Comparison of ENCODE assay signal across 23 cellular contexts in genomic region chr2:238669581-238670340, GRCh38.
DNase-seq lines count a peak whose midpoint lies in the region; ATAC-seq, FAIRE-seq and TF ChIP-seq lines count a peak whose summit lies in the region.
"Had no signal": no experiment of that assay in that cellular context is flagged by ENCODE, and none has a peak within 500 bp of the region (broad histone marks: within the 10 kb centered on the region; RNA-seq: fewer than 3 reads in every experiment).

No MANE protein-coding gene starts in this region.

- H3K9me3 ChIP-seq in pancreas (no peaks in the 10 kb centered on the region), small intestine (ENCODE audit: control insufficient read depth, low read depth) (no peaks in the 10 kb centered on the region)
- H3K9me3 ChIP-seq: esophagus squamous epithelium, lower lobe of right lung, neutrophil had no signal

- DNase-seq in activated CD8-positive, alpha-beta T cell treated with anti-CD3 and anti-CD28 coated beads for 36 hours: peak; percentile 24
- DNase-seq in activated CD8-positive, alpha-beta T cell treated with anti-CD3 and anti-CD28 coated beads, Interleukin-2, amount 10 ng/mL, durations not matched to agents 7 days and 5 days: no peak
- DNase-seq in M059J (ENCODE audit: low read depth) (peak; percentile 4), iris pigment epithelial cell (ENCODE audit: low read depth) (peak; percentile 28), pancreas (no peak), small intestine (no peak)
- DNase-seq: activated naive CD4-positive, alpha-beta T cell treated with Interleukin-2 at 50 U/mL for 16 hours; CD8-positive, alpha-beta memory T cell; DMS79; effector memory CD4-positive, alpha-beta T cell; esophagus squamous epithelium; immature natural killer cell; lower lobe of right lung; NCI-H1048; NCI-H2029 treated with DMSO at 0.1 percent for 48 hours; NK-92 treated with Interleukin-12 subunit alpha and Interleukin-12 subunit beta, amount 100 ng/mL, for 24 hours; stimulated activated CD4-positive, alpha-beta T cell treated with anti-CD3 and anti-CD28 coated beads, Interleukin-12 subunit alpha, Interleukin-12 subunit beta, amount 100 ng/mL, for 4 hours; T-helper 1 cell had no signal

- H3K27me3 ChIP-seq in pancreas (peaks cover 0 to 4% (median 0%) of the 10 kb centered on the region in 4 donors), small intestine (ENCODE audit: control insufficient read depth in 2 of 2, insufficient read depth in 2 of 2, low read length in 2 of 2) (no peaks in the 10 kb centered on the region)

- intact Hi-C loops in activated CD8-positive, alpha-beta T cell treated with anti-CD3 and anti-CD28 coated beads for 36 hours (cut with micrococcal nuclease): no loop called here
- intact Hi-C loops in pancreas (cut with DNase I): no loop called here

- CTCF ChIA-PET in activated CD8-positive, alpha-beta T cell treated with anti-CD3 and anti-CD28 coated beads for 36 hours (lab: Charles Lee): no interaction called here
- CTCF ChIA-PET in activated CD8-positive, alpha-beta T cell treated with anti-CD3 and anti-CD28 coated beads, Interleukin-2, amount 10 ng/mL, durations not matched to agents 7 days and 5 days (lab: Charles Lee): no interaction called here

- H3K4me3 ChIP-seq in pancreas: no peak overlapping the region
- H3K4me3 ChIP-seq in small intestine (ENCODE audit: low read depth in 1 of 2, low read length in 2 of 2): no peak overlapping the region
- H3K4me3 ChIP-seq: esophagus squamous epithelium, lower lobe of right lung had no signal

- no peak overlapping the region for H3K4me3 Mint-ChIP-seq in activated CD8-positive, alpha-beta T cell treated with anti-CD3 and anti-CD28 coated beads for 36 hours
- H3K4me3 Mint-ChIP-seq in activated CD8-positive, alpha-beta T cell treated with anti-CD3 and anti-CD28 coated beads, Interleukin-2, amount 10 ng/mL, durations not matched to agents 7 days and 5 days: no peak overlapping the region
- H3K4me3 Mint-ChIP-seq in activated T-helper 17 cell treated with anti-CD3 and anti-CD28 coated beads, Interleukin-2, amount 50 U/mL, for 72 hours: no peak overlapping the region
- H3K4me3 Mint-ChIP-seq: CD8-positive, alpha-beta memory T cell; IgD-negative memory B cell; immature natural killer cell had no signal

- WGBS in pancreas, 2 donors: 62 to 85% methylated on average over 4 of the region's 4 CpGs
- 58 to 69% (median 61%) methylated on average over 4 of the region's 4 CpGs for WGBS in small intestine, 3 donors

- FAIRE-seq in pancreas (lab: Jason Lieb, UNC) (no peak), small intestine (lab: Jason Lieb, UNC) (no peak)

- no peaks in the 10 kb centered on the region for H3K36me3 Mint-ChIP-seq in activated CD8-positive, alpha-beta T cell treated with anti-CD3 and anti-CD28 coated beads for 36 hours (ENCODE audit: low read depth)
- H3K36me3 Mint-ChIP-seq in activated CD8-positive, alpha-beta T cell treated with anti-CD3 and anti-CD28 coated beads, Interleukin-2, amount 10 ng/mL, durations not matched to agents 7 days and 5 days (ENCODE audit: low read depth): no peaks in the 10 kb centered on the region
- H3K36me3 Mint-ChIP-seq in activated T-helper 17 cell treated with anti-CD3 and anti-CD28 coated beads, Interleukin-2, amount 50 U/mL, for 72 hours (ENCODE audit: low read depth): no peaks in the 10 kb centered on the region

- H3K9me3 Mint-ChIP-seq in activated CD8-positive, alpha-beta T cell treated with anti-CD3 and anti-CD28 coated beads for 36 hours: peaks cover 7% of the 10 kb centered on the region
- no peaks in the 10 kb centered on the region for H3K9me3 Mint-ChIP-seq in activated CD8-positive, alpha-beta T cell treated with anti-CD3 and anti-CD28 coated beads, Interleukin-2, amount 10 ng/mL, durations not matched to agents 7 days and 5 days (ENCODE audit: insufficient read depth)
- peaks cover 3% of the 10 kb centered on the region for H3K9me3 Mint-ChIP-seq in activated T-helper 17 cell treated with anti-CD3 and anti-CD28 coated beads, Interleukin-2, amount 50 U/mL, for 72 hours

- H3K27ac ChIP-seq in pancreas (no peak overlapping the region), small intestine (ENCODE audit: low read depth in 1 of 2, low read length in 1 of 2) (no peak overlapping the region)
- H3K27ac ChIP-seq: esophagus squamous epithelium, lower lobe of right lung, neutrophil had no signal

- peaks cover 26% of the 10 kb centered on the region for H3K27me3 Mint-ChIP-seq in activated CD8-positive, alpha-beta T cell treated with anti-CD3 and anti-CD28 coated beads for 36 hours
- peaks cover 16% of the 10 kb centered on the region for H3K27me3 Mint-ChIP-seq in activated CD8-positive, alpha-beta T cell treated with anti-CD3 and anti-CD28 coated beads, Interleukin-2, amount 10 ng/mL, durations not matched to agents 7 days and 5 days (ENCODE audit: low read depth)
- H3K27me3 Mint-ChIP-seq in activated T-helper 17 cell treated with anti-CD3 and anti-CD28 coated beads, Interleukin-2, amount 50 U/mL, for 72 hours: peaks cover 29% of the 10 kb centered on the region

- no peak overlapping the region for H3K27ac Mint-ChIP-seq in activated CD8-positive, alpha-beta T cell treated with anti-CD3 and anti-CD28 coated beads for 36 hours
- H3K27ac Mint-ChIP-seq in activated CD8-positive, alpha-beta T cell treated with anti-CD3 and anti-CD28 coated beads, Interleukin-2, amount 10 ng/mL, durations not matched to agents 7 days and 5 days: no peak overlapping the region
- H3K27ac Mint-ChIP-seq in activated T-helper 17 cell treated with anti-CD3 and anti-CD28 coated beads, Interleukin-2, amount 50 U/mL, for 72 hours: peak overlapping the region; percentile 2
- H3K27ac Mint-ChIP-seq: CD8-positive, alpha-beta memory T cell; IgD-negative memory B cell; immature natural killer cell had no signal

- POLR2A ChIA-PET in activated CD8-positive, alpha-beta T cell treated with anti-CD3 and anti-CD28 coated beads for 36 hours (lab: Charles Lee): no interaction called here
- POLR2A ChIA-PET in activated CD8-positive, alpha-beta T cell treated with anti-CD3 and anti-CD28 coated beads, Interleukin-2, amount 10 ng/mL, durations not matched to agents 7 days and 5 days (lab: Charles Lee): no interaction called here

- peaks cover 4% of the 10 kb centered on the region for H3K4me1 Mint-ChIP-seq in activated CD8-positive, alpha-beta T cell treated with anti-CD3 and anti-CD28 coated beads for 36 hours (ENCODE audit: low read depth)
- H3K4me1 Mint-ChIP-seq in activated CD8-positive, alpha-beta T cell treated with anti-CD3 and anti-CD28 coated beads, Interleukin-2, amount 10 ng/mL, durations not matched to agents 7 days and 5 days (ENCODE audit: low read depth): no peaks in the 10 kb centered on the region
- H3K4me1 Mint-ChIP-seq in activated T-helper 17 cell treated with anti-CD3 and anti-CD28 coated beads, Interleukin-2, amount 50 U/mL, for 72 hours: no peaks in the 10 kb centered on the region
- H3K4me1 Mint-ChIP-seq: CD8-positive, alpha-beta memory T cell; immature natural killer cell had no signal

- H3K36me3 ChIP-seq in pancreas (no peaks in the 10 kb centered on the region), small intestine (ENCODE audit: control insufficient read depth in 2 of 2, insufficient read depth in 2 of 2, low read length in 2 of 2) (no peaks in the 10 kb centered on the region)
- H3K36me3 ChIP-seq: esophagus squamous epithelium, lower lobe of right lung, neutrophil had no signal

- H3K4me1 ChIP-seq in pancreas (no peaks in the 10 kb centered on the region), small intestine (ENCODE audit: control insufficient read depth in 2 of 2, insufficient read depth in 1 of 2, low read depth in 1 of 2, low read length in 1 of 2) (no peaks in the 10 kb centered on the region)
- H3K4me1 ChIP-seq: esophagus squamous epithelium, lower lobe of right lung had no signal

- TF ChIP-seq CTCF in activated CD8-positive, alpha-beta T cell treated with anti-CD3 and anti-CD28 coated beads for 36 hours (IDR thresholded peaks at IDR 0.05): no peak
- no peak for TF ChIP-seq CTCF in pancreas (IDR thresholded peaks at IDR 0.05)

- ATAC-seq in activated CD8-positive, alpha-beta T cell treated with anti-CD3 and anti-CD28 coated beads for 36 hours: peak; percentile 30
- ATAC-seq in activated CD8-positive, alpha-beta T cell treated with anti-CD3 and anti-CD28 coated beads, Interleukin-2, amount 10 ng/mL, durations not matched to agents 7 days and 5 days: no peak
- peak; percentile 84 for ATAC-seq in activated T-helper 17 cell treated with anti-CD3 and anti-CD28 coated beads, Interleukin-2, amount 50 U/mL, for 72 hours (replicated peaks)
- ATAC-seq in pancreas (no peak), GM19455 (IDR thresholded peaks at IDR 0.05; ENCODE audit: unreplicated experiment) (no peak)
- ATAC-seq: lower lobe of right lung, Right ventricle myocardium inferior had no signal

Comparison
In these comparisons a context has a peak if more than half of its experiments do, and no peak if none do; other contexts are left out.
1. ATAC-seq: peak in activated CD8-positive, alpha-beta T cell treated with anti-CD3 and anti-CD28 coated beads for 36 hours (single experiment) and activated T-helper 17 cell treated with anti-CD3 and anti-CD28 coated beads, Interleukin-2, amount 50 U/mL, for 72 hours (single experiment); none in activated CD8-positive, alpha-beta T cell treated with anti-CD3 and anti-CD28 coated beads, Interleukin-2, amount 10 ng/mL, durations not matched to agents 7 days and 5 days (single experiment), pancreas (0 of 4) and GM19455 (single experiment).
2. DNase-seq: peak in activated CD8-positive, alpha-beta T cell treated with anti-CD3 and anti-CD28 coated beads for 36 hours (single experiment), M059J (single experiment) and iris pigment epithelial cell (single experiment); none in activated CD8-positive, alpha-beta T cell treated with anti-CD3 and anti-CD28 coated beads, Interleukin-2, amount 10 ng/mL, durations not matched to agents 7 days and 5 days (single experiment), pancreas (0 of 6) and small intestine (single experiment).